Comparison of ENCODE assay signal across 16 cellular contexts in genomic region chr7:35384761-35385700, GRCh38.
"Had no signal": no experiment of that assay in that cellular context is flagged by ENCODE, and none has a peak within 500 bp of the region (broad histone marks: within the 10 kb centered on the region; RNA-seq: fewer than 3 reads in every experiment).

No MANE protein-coding gene starts in this region.

- DNase-seq: activated CD4-positive, alpha-beta T cell treated with anti-CD3 and anti-CD28 coated beads, Interleukin-2, amount 50 U/mL, for 48 hours; activated CD4-positive, CD25-positive, alpha-beta regulatory T cell treated with anti-CD3 and anti-CD28 coated beads, Interleukin-2, amount 50 U/mL, for 72 hours; activated CD8-positive, alpha-beta memory T cell treated with anti-CD3 and anti-CD28 coated beads, Interleukin-2, amount 10 ng/mL, durations not matched to agents 7 days and 5 days; activated naive CD4-positive, alpha-beta T cell treated with anti-CD3 and anti-CD28 coated beads for 36 hours; activated T-cell treated with anti-CD3 and anti-CD28 coated beads, Interleukin-2, amount 50 U/mL, for 1 hour; midbrain; sigmoid colon; stimulated activated CD4-positive, alpha-beta T cell treated with anti-CD3 and anti-CD28 coated beads, Interleukin-1b, Interleukin-23, amount 100 ng/mL, for 48 hours; stimulated activated naive CD8-positive, alpha-beta T cell treated with anti-CD3 and anti-CD28 coated beads, Interleukin-15, amount 100 ng/mL, for 72 hours; T-helper 1 cell; T1000 had no signal

- H3K36me3 Mint-ChIP-seq: activated CD8-positive, alpha-beta memory T cell treated with anti-CD3 and anti-CD28 coated beads, Interleukin-2, amount 10 ng/mL, durations not matched to agents 7 days and 5 days; type B pancreatic cell had no signal

- H3K4me1 Mint-ChIP-seq: activated CD8-positive, alpha-beta memory T cell treated with anti-CD3 and anti-CD28 coated beads, Interleukin-2, amount 10 ng/mL, durations not matched to agents 7 days and 5 days; stimulated activated naive CD8-positive, alpha-beta T cell treated with anti-CD3 and anti-CD28 coated beads, Interleukin-15, amount 100 ng/mL, for 72 hours had no signal

- H3K4me3 ChIP-seq: lung, prostate gland, sigmoid colon had no signal

- H3K27ac ChIP-seq: epithelial cell of prostate, prostate gland, sigmoid colon had no signal

- H3K27ac Mint-ChIP-seq: activated CD8-positive, alpha-beta memory T cell treated with anti-CD3 and anti-CD28 coated beads, Interleukin-2, amount 10 ng/mL, durations not matched to agents 7 days and 5 days; activated naive CD4-positive, alpha-beta T cell treated with anti-CD3 and anti-CD28 coated beads for 36 hours; activated T-helper 2 cell treated with anti-CD3 and anti-CD28 coated beads, Interferon-gamma antibody, Interleukin-2, Interleukin-4, amounts not matched to agents 10 μg/mL and 5 μg/mL and 100 μg/mL, durations not matched to agents 14 hours and 24 hours and 36 hours; stimulated activated naive CD8-positive, alpha-beta T cell treated with anti-CD3 and anti-CD28 coated beads, Interleukin-15, amount 100 ng/mL, for 72 hours; type B pancreatic cell had no signal

- H3K36me3 ChIP-seq: prostate gland, sigmoid colon had no signal

- H3K9me3 Mint-ChIP-seq: activated naive CD4-positive, alpha-beta T cell treated with anti-CD3 and anti-CD28 coated beads for 36 hours; activated T-helper 2 cell treated with anti-CD3 and anti-CD28 coated beads, Interferon-gamma antibody, Interleukin-2, Interleukin-4, amounts not matched to agents 10 μg/mL and 5 μg/mL and 100 μg/mL, durations not matched to agents 14 hours and 24 hours and 36 hours; stimulated activated naive CD8-positive, alpha-beta T cell treated with anti-CD3 and anti-CD28 coated beads, Interleukin-15, amount 100 ng/mL, for 72 hours; type B pancreatic cell had no signal

- H3K4me3 Mint-ChIP-seq: activated CD8-positive, alpha-beta memory T cell treated with anti-CD3 and anti-CD28 coated beads, Interleukin-2, amount 10 ng/mL, durations not matched to agents 7 days and 5 days; activated naive CD4-positive, alpha-beta T cell treated with anti-CD3 and anti-CD28 coated beads for 36 hours; stimulated activated naive CD8-positive, alpha-beta T cell treated with anti-CD3 and anti-CD28 coated beads, Interleukin-15, amount 100 ng/mL, for 72 hours; type B pancreatic cell had no signal

- ATAC-seq: activated CD8-positive, alpha-beta memory T cell treated with anti-CD3 and anti-CD28 coated beads, Interleukin-2, amount 10 ng/mL, durations not matched to agents 7 days and 5 days had no signal

- H3K4me1 ChIP-seq: prostate gland, sigmoid colon had no signal

- H3K9me3 ChIP-seq: prostate gland, sigmoid colon had no signal

- H3K27me3 ChIP-seq: sigmoid colon had no signal
